In the genomic region with DNA sequence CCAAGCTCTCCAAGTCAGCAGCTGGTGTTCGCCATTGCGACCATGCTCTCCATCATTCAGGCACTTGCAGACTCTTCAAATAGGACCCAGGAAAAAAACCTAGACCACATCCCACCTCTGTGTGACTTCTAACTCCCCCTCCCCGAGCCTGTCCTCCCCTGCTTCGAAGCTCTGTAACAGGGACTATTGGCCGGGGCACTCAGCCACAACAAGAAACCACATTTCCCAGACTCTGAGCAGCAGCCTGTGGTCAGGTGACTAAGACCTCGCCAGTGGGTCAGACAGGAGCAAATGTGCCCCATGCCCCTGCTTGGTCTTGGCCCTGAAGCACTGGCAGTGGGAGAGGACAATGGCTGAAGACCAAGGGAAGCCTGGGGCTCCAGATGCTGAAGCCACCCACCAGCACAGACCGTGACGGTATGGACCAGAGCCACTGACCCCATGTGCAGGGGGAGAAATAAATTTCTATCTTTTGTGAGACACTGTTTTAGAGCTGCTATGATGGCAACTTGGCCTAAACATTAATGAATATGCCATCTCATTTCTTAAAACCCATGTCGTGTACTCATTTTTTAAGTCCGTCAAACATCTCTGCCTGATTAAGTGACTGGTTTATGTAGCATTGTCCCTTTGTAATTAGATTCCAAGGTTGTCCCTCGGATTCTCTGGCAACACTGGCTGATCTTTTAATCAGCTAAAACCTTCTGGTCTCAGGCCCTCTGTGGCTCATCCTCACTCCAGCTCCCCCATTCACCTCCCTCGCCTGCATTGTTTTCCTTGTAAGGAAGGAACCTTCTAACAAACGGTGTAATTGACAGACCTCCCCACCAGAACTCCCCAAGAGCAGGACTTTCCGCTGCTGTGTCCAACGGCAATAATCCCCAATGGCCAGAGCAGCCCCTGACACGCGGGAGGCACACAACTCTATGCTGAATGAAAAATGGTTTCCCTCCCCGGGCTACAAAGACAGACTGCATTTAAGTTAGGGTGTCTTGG, we compare ENCODE assay signal across 1 cellular context.
TF ChIP-seq lines count a peak whose summit lies in the region.

No MANE protein-coding gene starts in this region.

TF ChIP-seq in GM12878, 131 proteins besides CTCF, POLR2A, EP300 and RAD21 (continued from another document and continues in another):
- TF ChIP-seq CEBPZ (IDR thresholded peaks at IDR 0.05; ENCODE audit: low read depth, low read length) = no peak
- no peak for TF ChIP-seq RB1 (IDR thresholded peaks at IDR 0.05; ENCODE audit: borderline replicate concordance)
- no peak for TF ChIP-seq HDAC6 (IDR thresholded peaks at IDR 0.05; ENCODE audit: unreplicated experiment)
- peak; percentile 37; the same call in 1 of the 2 replicates for TF ChIP-seq TBL1XR1 (IDR thresholded peaks at IDR 0.05; ENCODE audit: low read depth, low read length)
- TF ChIP-seq USF2 (IDR thresholded peaks at IDR 0.05; ENCODE audit: borderline replicate concordance, low read depth, low read length) = no peak; the same call in 1 of the 2 replicates
- peak; percentile 57 to 68; a peak in 2 of 4 replicates for TF ChIP-seq BHLHE40 (IDR thresholded peaks at IDR 0.05; ENCODE audit: borderline replicate concordance in 1 of 2, low read depth in 2 of 2, low read length in 1 of 2)
- 0 out of 2 replicates have a peak, but pooled peaks have one; percentile 40 for TF ChIP-seq IRF4 (IDR thresholded peaks at IDR 0.05; ENCODE audit: low read depth, low read length)
- TF ChIP-seq SUZ12 (IDR thresholded peaks at IDR 0.05; ENCODE audit: unreplicated experiment) = no peak
- TF ChIP-seq SMAD1 (IDR thresholded peaks at IDR 0.05; ENCODE audit: low read depth, partially characterized antibody) = no peak
- no peak for TF ChIP-seq ZNF207 (IDR thresholded peaks at IDR 0.05; ENCODE audit: borderline replicate concordance)
- no peak for TF ChIP-seq SPI1 (IDR thresholded peaks at IDR 0.05; ENCODE audit: borderline replicate concordance, insufficient read depth, low read depth, low read length)
- TF ChIP-seq ZZZ3 (IDR thresholded peaks at IDR 0.05; ENCODE audit: control insufficient read depth, insufficient read length, low read depth) = no peak
- TF ChIP-seq HDAC2 (IDR thresholded peaks at IDR 0.05) = no peak
- no peak for TF ChIP-seq MYC (IDR thresholded peaks at IDR 0.05; ENCODE audit: insufficient read depth, insufficient read length, insufficient replicate concordance, low read length, severe bottlenecking)
- no peak for TF ChIP-seq CBX3 (IDR thresholded peaks at IDR 0.05; ENCODE audit: borderline replicate concordance, low read depth)
- TF ChIP-seq POLR2AphosphoS2 (IDR thresholded peaks at IDR 0.05; ENCODE audit: low read depth, low read length) = no peak
- TF ChIP-seq ZNF622 (IDR thresholded peaks at IDR 0.05) = no peak
- no peak for TF ChIP-seq FOS (IDR thresholded peaks at IDR 0.05; ENCODE audit: borderline replicate concordance, extremely low read depth, insufficient read length)
- TF ChIP-seq MEF2B (IDR thresholded peaks at IDR 0.05; ENCODE audit: partially characterized antibody, poor library complexity, severe bottlenecking) = no peak
- TF ChIP-seq FOXM1 (IDR thresholded peaks at IDR 0.05; ENCODE audit: low read depth, low read length) = no peak
- TF ChIP-seq TARDBP (IDR thresholded peaks at IDR 0.05; ENCODE audit: borderline replicate concordance) = no peak
- TF ChIP-seq DPF2 (IDR thresholded peaks at IDR 0.05) = no peak
- no peak for TF ChIP-seq ZBTB4 (CRISPR knock-in tag; IDR thresholded peaks at IDR 0.05)
- TF ChIP-seq, protein P1, sequence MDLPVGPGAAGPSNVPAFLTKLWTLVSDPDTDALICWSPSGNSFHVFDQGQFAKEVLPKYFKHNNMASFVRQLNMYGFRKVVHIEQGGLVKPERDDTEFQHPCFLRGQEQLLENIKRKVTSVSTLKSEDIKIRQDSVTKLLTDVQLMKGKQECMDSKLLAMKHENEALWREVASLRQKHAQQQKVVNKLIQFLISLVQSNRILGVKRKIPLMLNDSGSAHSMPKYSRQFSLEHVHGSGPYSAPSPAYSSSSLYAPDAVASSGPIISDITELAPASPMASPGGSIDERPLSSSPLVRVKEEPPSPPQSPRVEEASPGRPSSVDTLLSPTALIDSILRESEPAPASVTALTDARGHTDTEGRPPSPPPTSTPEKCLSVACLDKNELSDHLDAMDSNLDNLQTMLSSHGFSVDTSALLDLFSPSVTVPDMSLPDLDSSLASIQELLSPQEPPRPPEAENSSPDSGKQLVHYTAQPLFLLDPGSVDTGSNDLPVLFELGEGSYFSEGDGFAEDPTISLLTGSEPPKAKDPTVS (IDR thresholded peaks at IDR 0.05; ENCODE audit: low read depth, low read length) = no peak
- TF ChIP-seq ZBTB40 (IDR thresholded peaks at IDR 0.05; ENCODE audit: borderline replicate concordance) = no peak
- no peak for TF ChIP-seq SMARCA5 (IDR thresholded peaks at IDR 0.05)
- TF ChIP-seq PKNOX1 (IDR thresholded peaks at IDR 0.05) = no peak
- TF ChIP-seq, protein P2, sequence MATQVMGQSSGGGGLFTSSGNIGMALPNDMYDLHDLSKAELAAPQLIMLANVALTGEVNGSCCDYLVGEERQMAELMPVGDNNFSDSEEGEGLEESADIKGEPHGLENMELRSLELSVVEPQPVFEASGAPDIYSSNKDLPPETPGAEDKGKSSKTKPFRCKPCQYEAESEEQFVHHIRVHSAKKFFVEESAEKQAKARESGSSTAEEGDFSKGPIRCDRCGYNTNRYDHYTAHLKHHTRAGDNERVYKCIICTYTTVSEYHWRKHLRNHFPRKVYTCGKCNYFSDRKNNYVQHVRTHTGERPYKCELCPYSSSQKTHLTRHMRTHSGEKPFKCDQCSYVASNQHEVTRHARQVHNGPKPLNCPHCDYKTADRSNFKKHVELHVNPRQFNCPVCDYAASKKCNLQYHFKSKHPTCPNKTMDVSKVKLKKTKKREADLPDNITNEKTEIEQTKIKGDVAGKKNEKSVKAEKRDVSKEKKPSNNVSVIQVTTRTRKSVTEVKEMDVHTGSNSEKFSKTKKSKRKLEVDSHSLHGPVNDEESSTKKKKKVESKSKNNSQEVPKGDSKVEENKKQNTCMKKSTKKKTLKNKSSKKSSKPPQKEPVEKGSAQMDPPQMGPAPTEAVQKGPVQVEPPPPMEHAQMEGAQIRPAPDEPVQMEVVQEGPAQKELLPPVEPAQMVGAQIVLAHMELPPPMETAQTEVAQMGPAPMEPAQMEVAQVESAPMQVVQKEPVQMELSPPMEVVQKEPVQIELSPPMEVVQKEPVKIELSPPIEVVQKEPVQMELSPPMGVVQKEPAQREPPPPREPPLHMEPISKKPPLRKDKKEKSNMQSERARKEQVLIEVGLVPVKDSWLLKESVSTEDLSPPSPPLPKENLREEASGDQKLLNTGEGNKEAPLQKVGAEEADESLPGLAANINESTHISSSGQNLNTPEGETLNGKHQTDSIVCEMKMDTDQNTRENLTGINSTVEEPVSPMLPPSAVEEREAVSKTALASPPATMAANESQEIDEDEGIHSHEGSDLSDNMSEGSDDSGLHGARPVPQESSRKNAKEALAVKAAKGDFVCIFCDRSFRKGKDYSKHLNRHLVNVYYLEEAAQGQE (IDR thresholded peaks at IDR 0.05; ENCODE audit: low read depth, low read length) = no peak
- no peak for TF ChIP-seq ASH2L (IDR thresholded peaks at IDR 0.05; ENCODE audit: borderline replicate concordance, low read depth)
- TF ChIP-seq CBX5 (IDR thresholded peaks at IDR 0.05; ENCODE audit: low read depth) = no peak
- TF ChIP-seq RAD51 (IDR thresholded peaks at IDR 0.05) = peak; percentile 54; the same call in 1 of the 2 replicates
- no peak for TF ChIP-seq CHD2 (IDR thresholded peaks at IDR 0.05; ENCODE audit: borderline replicate concordance, low read depth, low read length)
- no peak for TF ChIP-seq NFYA (IDR thresholded peaks at IDR 0.05; ENCODE audit: borderline replicate concordance, low read depth, low read length)
- no peak for TF ChIP-seq CREB1 (IDR thresholded peaks at IDR 0.05; ENCODE audit: low read depth)
- TF ChIP-seq, protein P3, sequence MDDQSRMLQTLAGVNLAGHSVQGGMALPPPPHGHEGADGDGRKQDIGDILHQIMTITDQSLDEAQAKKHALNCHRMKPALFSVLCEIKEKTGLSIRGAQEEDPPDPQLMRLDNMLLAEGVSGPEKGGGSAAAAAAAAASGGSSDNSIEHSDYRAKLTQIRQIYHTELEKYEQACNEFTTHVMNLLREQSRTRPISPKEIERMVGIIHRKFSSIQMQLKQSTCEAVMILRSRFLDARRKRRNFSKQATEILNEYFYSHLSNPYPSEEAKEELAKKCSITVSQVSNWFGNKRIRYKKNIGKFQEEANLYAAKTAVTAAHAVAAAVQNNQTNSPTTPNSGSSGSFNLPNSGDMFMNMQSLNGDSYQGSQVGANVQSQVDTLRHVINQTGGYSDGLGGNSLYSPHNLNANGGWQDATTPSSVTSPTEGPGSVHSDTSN (IDR thresholded peaks at IDR 0.05; ENCODE audit: insufficient replicate concordance, low read depth, low read length) = no peak
